ENCODE assay signal across 12 cellular contexts in genomic region chr6:100504786-100505737, GRCh38. TPM values are rescaled to one million over a fixed set of nuclear protein-coding genes. Genes with fewer than 3 reads are reported as not detected.
DNase-seq lines count a peak whose midpoint lies in the region; ATAC-seq, FAIRE-seq and TF ChIP-seq lines count a peak whose summit lies in the region.
"Had no signal": no experiment of that assay in that cellular context is flagged by ENCODE, and none has a peak within 500 bp of the region (broad histone marks: within the 10 kb centered on the region; RNA-seq: fewer than 3 reads in every experiment).

No MANE protein-coding gene starts in this region.

- intact Hi-C loops in posterior vena cava (cut with DNase I) = loop anchor here in 1 of 2 donors (5.0 kb wide), 1 partner anchor 527 kb away; no protein-coding TSS in a partner anchor

- ATAC-seq in A549 = peak; percentile 71 to 83
- no peak for ATAC-seq in activated CD8-positive, alpha-beta T cell treated with anti-CD3 and anti-CD28 coated beads, Interleukin-2, amount 10 ng/mL, durations not matched to agents 7 days and 5 days

- H3K36me3 Mint-ChIP-seq in activated CD8-positive, alpha-beta T cell treated with anti-CD3 and anti-CD28 coated beads, Interleukin-2, amount 10 ng/mL, durations not matched to agents 7 days and 5 days (ENCODE audit: low read depth) = peaks cover 8% of the 10 kb centered on the region

- peaks cover 2% of the 10 kb centered on the region for H3K4me1 Mint-ChIP-seq in activated CD8-positive, alpha-beta T cell treated with anti-CD3 and anti-CD28 coated beads, Interleukin-2, amount 10 ng/mL, durations not matched to agents 7 days and 5 days (ENCODE audit: low read depth)

- H3K27me3 Mint-ChIP-seq in activated CD8-positive, alpha-beta T cell treated with anti-CD3 and anti-CD28 coated beads, Interleukin-2, amount 10 ng/mL, durations not matched to agents 7 days and 5 days (ENCODE audit: low read depth) = peaks cover 4% of the 10 kb centered on the region

- no peak for TF ChIP-seq EP300 in A549 (IDR thresholded peaks at IDR 0.05)

- H3K36me3 ChIP-seq in SJSA1 = peaks cover 19% of the 10 kb centered on the region

- TF ChIP-seq CTCF in A549 (IDR thresholded peaks at IDR 0.05) = no peak
- TF ChIP-seq CTCF in foreskin fibroblast (IDR thresholded peaks at IDR 0.05; ENCODE audit: low read depth, low read length) = no peak

- DNase-seq in A549 (ENCODE audit: low read depth in 1 of 2, low spot score in 1 of 2) (peak in 1 of 2 experiments; percentile 20), H54 (ENCODE audit: insufficient read length, low spot score) (peak; percentile 7), SJSA1 (ENCODE audit: low read depth in 1 of 2, low spot score in 2 of 2) (peak; percentile 76 to 87), foreskin fibroblast (peak; percentile 73 to 78), NCI-H774 (lab: John Stamatoyannopoulos, UW) (no peak), MV-4-11 (lab: John Stamatoyannopoulos, UW) (no peak), posterior vena cava (ENCODE audit: low spot score) (no peak)
- no peak for DNase-seq in activated CD8-positive, alpha-beta T cell treated with anti-CD3 and anti-CD28 coated beads, Interleukin-2, amount 10 ng/mL, durations not matched to agents 7 days and 5 days
- DNase-seq: esophagus squamous epithelium, SIG-M5 had no signal

- no peaks in the 10 kb centered on the region for H3K27me3 ChIP-seq in SJSA1 (replicated peaks)
- H3K27me3 ChIP-seq: esophagus squamous epithelium had no signal

- peak overlapping the region; percentile 38 for H3K4me2 ChIP-seq in A549

- H3K27ac Mint-ChIP-seq in activated CD8-positive, alpha-beta T cell treated with anti-CD3 and anti-CD28 coated beads, Interleukin-2, amount 10 ng/mL, durations not matched to agents 7 days and 5 days = no peak overlapping the region

- POLR2A ChIA-PET in A549 (lab: Yijun Ruan, JAX) = no interaction called here
- POLR2A ChIA-PET in activated CD8-positive, alpha-beta T cell treated with anti-CD3 and anti-CD28 coated beads, Interleukin-2, amount 10 ng/mL, durations not matched to agents 7 days and 5 days (lab: Charles Lee) = no interaction called here

- peaks cover 23% of the 10 kb centered on the region; the same call in 2 of the 3 replicates for H3K4me1 ChIP-seq in A549
- H3K4me1 ChIP-seq in SJSA1 (replicated peaks) = peaks cover 29% of the 10 kb centered on the region
- H3K4me1 ChIP-seq: esophagus squamous epithelium had no signal

- WGBS in A549 (ENCODE audit: missing lambda C conversion rate) = 27% methylated on average over 6 of the region's 6 CpGs

- H3K4me3 Mint-ChIP-seq in activated CD8-positive, alpha-beta T cell treated with anti-CD3 and anti-CD28 coated beads, Interleukin-2, amount 10 ng/mL, durations not matched to agents 7 days and 5 days = no peak overlapping the region

- no peaks in the 10 kb centered on the region for H3K9me3 ChIP-seq in A549
- no peaks in the 10 kb centered on the region for H3K9me3 ChIP-seq in SJSA1 (replicated peaks)
- H3K9me3 ChIP-seq: esophagus squamous epithelium had no signal

- CTCF ChIA-PET in A549 (lab: Yijun Ruan, JAX) = no interaction called here
- CTCF ChIA-PET in activated CD8-positive, alpha-beta T cell treated with anti-CD3 and anti-CD28 coated beads, Interleukin-2, amount 10 ng/mL, durations not matched to agents 7 days and 5 days (lab: Charles Lee) = no interaction called here

- no peak for TF ChIP-seq RAD21 in A549 (conservative IDR thresholded peaks at IDR 0.05 in 1 of 2, IDR thresholded peaks at IDR 0.05 in 1 of 2)

- H3K4me3 ChIP-seq in A549 (no peak overlapping the region), SJSA1 (no peak overlapping the region), foreskin fibroblast (ENCODE audit: low read depth in 1 of 2, low read length in 2 of 2) (no peak overlapping the region)
- H3K4me3 ChIP-seq: esophagus squamous epithelium had no signal

- TF ChIP-seq POLR2A in A549 (IDR thresholded peaks at IDR 0.05; ENCODE audit: low read length) (no peak), H54 (IDR thresholded peaks at IDR 0.05; ENCODE audit: low read depth, low read length) (no peak)

- no peaks in the 10 kb centered on the region for H3K9me3 Mint-ChIP-seq in activated CD8-positive, alpha-beta T cell treated with anti-CD3 and anti-CD28 coated beads, Interleukin-2, amount 10 ng/mL, durations not matched to agents 7 days and 5 days (ENCODE audit: insufficient read depth)

- FAIRE-seq in A549 (lab: Jason Lieb, UNC) (no peak), H54 (lab: Jason Lieb, UNC) (peak; percentile 92)

- H3K27ac ChIP-seq in A549 (peak overlapping the region in 1 of 2 experiments; percentile 55; a peak in 3 of 6 replicates), SJSA1 (peak overlapping the region; percentile 83)
- H3K27ac ChIP-seq: C4-2B, esophagus squamous epithelium had no signal

TF ChIP-seq in A549, 52 proteins besides CTCF, POLR2A, EP300 and RAD21:
- TF ChIP-seq TFCP2L1 (CRISPR knock-in tag; IDR thresholded peaks at IDR 0.05) = no peak
- TF ChIP-seq CBX8 (IDR thresholded peaks at IDR 0.05) = no peak
- no peak for TF ChIP-seq RFX5 (IDR thresholded peaks at IDR 0.05)
- no peak for TF ChIP-seq ZNF302 (CRISPR knock-in tag; IDR thresholded peaks at IDR 0.05)
- TF ChIP-seq CHD4 (IDR thresholded peaks at IDR 0.05; ENCODE audit: borderline replicate concordance) = no peak
- no peak for TF ChIP-seq NPAS2 (CRISPR knock-in tag; IDR thresholded peaks at IDR 0.05; ENCODE audit: borderline replicate concordance)
- no peak for TF ChIP-seq HOXB13 (CRISPR knock-in tag; IDR thresholded peaks at IDR 0.05; ENCODE audit: low read depth)
- TF ChIP-seq BCL3 (IDR thresholded peaks at IDR 0.05) = no peak
- no peak for TF ChIP-seq ZC3H11A (IDR thresholded peaks at IDR 0.05)

RNA-seq across cellular contexts. Expression of gene SIM1, which starts 40.3 kb away (rescaled TPM):
- not detected in 2 replicates for polyA plus RNA-seq in A549 (2011; rRNA removed)
- not detected in 2 replicates for polyA plus RNA-seq in A549 (2012; cell fraction: cytosol; rRNA removed)
- polyA plus RNA-seq in A549 (2012; cell fraction: nucleus; rRNA removed) = not detected in 2 replicates
- not detected in 3 replicates for polyA plus RNA-seq in A549 (2017; fragmentation: RNase III; extraction: RNeasy Plus Mini Kit Qiagen cat#74134 plus additional on column Dnase treatment)
- polyA minus RNA-seq in A549 (2011; rRNA and poly(A)+ RNA removed) = not detected in 2 replicates
- 1.1 and 1.6 TPM in 2 replicates for total RNA-seq in SJSA1 (2014; rRNA removed; shearing (Covaris generic))
- not detected for total RNA-seq in activated CD8-positive, alpha-beta T cell treated with anti-CD3 and anti-CD28 coated beads, Interleukin-2, amount 10 ng/mL, durations not matched to agents 7 days and 5 days
- not detected for total RNA-seq in posterior vena cava
- polyA plus RNA-seq: neural cell had no signal

Comparison
In these comparisons a context has a peak if more than half of its experiments do, and no peak if none do; other contexts are left out.
1. DNase-seq: peak in H54 (single experiment), SJSA1 (2 of 2) and foreskin fibroblast (2 of 2); none in NCI-H774 (single experiment), activated CD8-positive, alpha-beta T cell treated with anti-CD3 and anti-CD28 coated beads, Interleukin-2, amount 10 ng/mL, durations not matched to agents 7 days and 5 days (single experiment), MV-4-11 (single experiment) and posterior vena cava (single experiment).